Comparison of ENCODE assay signal across 1 cellular context in the genomic region with DNA sequence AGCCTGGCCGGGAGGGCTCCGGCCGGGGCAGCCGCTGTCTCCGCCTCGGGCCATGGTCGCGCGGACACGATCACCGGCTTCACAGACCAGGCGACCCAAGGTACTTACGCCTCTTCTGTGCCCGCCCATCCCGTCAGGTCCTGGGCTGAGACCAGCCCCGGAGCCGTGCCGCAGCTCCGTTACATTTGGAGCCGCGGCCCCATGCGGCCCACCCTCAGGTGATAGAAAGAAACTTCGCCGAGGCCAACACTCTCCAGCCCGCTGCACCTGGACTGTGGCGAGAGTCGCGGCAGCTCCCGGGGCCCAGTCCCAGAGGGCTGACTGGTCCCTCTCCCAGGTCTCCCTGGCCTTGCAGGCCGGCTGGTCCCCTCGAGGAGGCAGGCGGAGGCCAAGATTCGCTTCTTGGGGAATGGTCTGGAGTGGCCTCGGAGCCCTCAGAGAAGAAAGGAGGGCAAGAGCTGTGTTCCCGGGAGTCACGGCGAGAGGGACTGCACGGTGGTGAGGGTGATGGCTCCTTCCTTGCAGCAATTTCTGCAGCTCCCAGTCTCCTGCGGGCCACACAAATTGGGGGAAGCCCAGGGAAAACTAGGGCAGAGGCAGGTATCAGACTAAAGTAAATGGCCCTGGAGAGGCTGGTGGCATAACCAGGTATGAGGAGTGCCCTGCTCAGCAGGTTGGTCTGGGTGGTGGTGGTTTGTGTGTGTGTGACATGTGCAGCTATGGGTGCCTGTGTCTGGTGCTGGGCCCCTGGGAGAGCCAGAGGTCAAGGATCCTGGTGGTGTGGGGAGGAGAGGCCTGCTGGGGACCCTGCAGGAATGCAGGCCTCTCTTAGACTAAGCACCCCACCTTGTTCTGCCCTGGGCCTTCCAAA.
TF ChIP-seq lines count a peak whose summit lies in the region.

No MANE protein-coding gene starts in this region.

TF ChIP-seq in HepG2, 621 proteins besides CTCF, POLR2A, EP300 and RAD21 (continued from another document and continues in another):
- TF ChIP-seq, protein P1, sequence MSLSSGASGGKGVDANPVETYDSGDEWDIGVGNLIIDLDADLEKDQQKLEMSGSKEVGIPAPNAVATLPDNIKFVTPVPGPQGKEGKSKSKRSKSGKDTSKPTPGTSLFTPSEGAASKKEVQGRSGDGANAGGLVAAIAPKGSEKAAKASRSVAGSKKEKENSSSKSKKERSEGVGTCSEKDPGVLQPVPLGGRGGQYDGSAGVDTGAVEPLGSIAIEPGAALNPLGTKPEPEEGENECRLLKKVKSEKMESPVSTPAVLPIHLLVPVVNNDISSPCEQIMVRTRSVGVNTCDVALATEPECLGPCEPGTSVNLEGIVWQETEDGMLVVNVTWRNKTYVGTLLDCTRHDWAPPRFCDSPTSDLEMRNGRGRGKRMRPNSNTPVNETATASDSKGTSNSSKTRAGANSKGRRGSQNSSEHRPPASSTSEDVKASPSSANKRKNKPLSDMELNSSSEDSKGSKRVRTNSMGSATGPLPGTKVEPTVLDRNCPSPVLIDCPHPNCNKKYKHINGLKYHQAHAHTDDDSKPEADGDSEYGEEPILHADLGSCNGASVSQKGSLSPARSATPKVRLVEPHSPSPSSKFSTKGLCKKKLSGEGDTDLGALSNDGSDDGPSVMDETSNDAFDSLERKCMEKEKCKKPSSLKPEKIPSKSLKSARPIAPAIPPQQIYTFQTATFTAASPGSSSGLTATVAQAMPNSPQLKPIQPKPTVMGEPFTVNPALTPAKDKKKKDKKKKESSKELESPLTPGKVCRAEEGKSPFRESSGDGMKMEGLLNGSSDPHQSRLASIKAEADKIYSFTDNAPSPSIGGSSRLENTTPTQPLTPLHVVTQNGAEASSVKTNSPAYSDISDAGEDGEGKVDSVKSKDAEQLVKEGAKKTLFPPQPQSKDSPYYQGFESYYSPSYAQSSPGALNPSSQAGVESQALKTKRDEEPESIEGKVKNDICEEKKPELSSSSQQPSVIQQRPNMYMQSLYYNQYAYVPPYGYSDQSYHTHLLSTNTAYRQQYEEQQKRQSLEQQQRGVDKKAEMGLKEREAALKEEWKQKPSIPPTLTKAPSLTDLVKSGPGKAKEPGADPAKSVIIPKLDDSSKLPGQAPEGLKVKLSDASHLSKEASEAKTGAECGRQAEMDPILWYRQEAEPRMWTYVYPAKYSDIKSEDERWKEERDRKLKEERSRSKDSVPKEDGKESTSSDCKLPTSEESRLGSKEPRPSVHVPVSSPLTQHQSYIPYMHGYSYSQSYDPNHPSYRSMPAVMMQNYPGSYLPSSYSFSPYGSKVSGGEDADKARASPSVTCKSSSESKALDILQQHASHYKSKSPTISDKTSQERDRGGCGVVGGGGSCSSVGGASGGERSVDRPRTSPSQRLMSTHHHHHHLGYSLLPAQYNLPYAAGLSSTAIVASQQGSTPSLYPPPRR (CRISPR knock-in tag; IDR thresholded peaks at IDR 0.05; ENCODE audit: borderline replicate concordance): no peak
- no peak for TF ChIP-seq ZKSCAN1 (IDR thresholded peaks at IDR 0.05; ENCODE audit: low read length)
- TF ChIP-seq ZMYM2 (CRISPR knock-in tag; IDR thresholded peaks at IDR 0.05): peak; percentile 41; the same call in 1 of the 2 replicates
- peak; percentile 75; the same call in 1 of the 2 replicates for TF ChIP-seq NR2F2 (IDR thresholded peaks at IDR 0.05; ENCODE audit: borderline replicate concordance, low read depth)
- peak; percentile 41 for TF ChIP-seq HNRNPLL (IDR thresholded peaks at IDR 0.05; ENCODE audit: low read depth, low read length, poor library complexity, severe bottlenecking)
- peak; percentile 74; the same call in 1 of the 2 replicates for TF ChIP-seq KDM5B (CRISPR knock-in tag; IDR thresholded peaks at IDR 0.05; ENCODE audit: borderline replicate concordance)
- no peak for TF ChIP-seq RARG (CRISPR knock-in tag; IDR thresholded peaks at IDR 0.05; ENCODE audit: low read depth)
- TF ChIP-seq SP1 (IDR thresholded peaks at IDR 0.05): no peak
- no peak for TF ChIP-seq SP1 (CRISPR knock-in tag; IDR thresholded peaks at IDR 0.05)
- TF ChIP-seq JUNB (CRISPR knock-in tag; IDR thresholded peaks at IDR 0.05; ENCODE audit: borderline replicate concordance): no peak
- no peak for TF ChIP-seq GATA4 (IDR thresholded peaks at IDR 0.05; ENCODE audit: borderline replicate concordance, low read depth)
- TF ChIP-seq EHMT2 (IDR thresholded peaks at IDR 0.05; ENCODE audit: borderline replicate concordance, low read depth, low read length): no peak
- no peak for TF ChIP-seq ATRX (CRISPR knock-in tag; IDR thresholded peaks at IDR 0.05; ENCODE audit: borderline replicate concordance)
- no peak for TF ChIP-seq ZNF773 (CRISPR knock-in tag; IDR thresholded peaks at IDR 0.05; ENCODE audit: borderline replicate concordance)
- TF ChIP-seq ZNF670 (CRISPR knock-in tag; IDR thresholded peaks at IDR 0.05; ENCODE audit: borderline replicate concordance): no peak; the same call in 1 of the 2 replicates
- TF ChIP-seq, protein P2, sequence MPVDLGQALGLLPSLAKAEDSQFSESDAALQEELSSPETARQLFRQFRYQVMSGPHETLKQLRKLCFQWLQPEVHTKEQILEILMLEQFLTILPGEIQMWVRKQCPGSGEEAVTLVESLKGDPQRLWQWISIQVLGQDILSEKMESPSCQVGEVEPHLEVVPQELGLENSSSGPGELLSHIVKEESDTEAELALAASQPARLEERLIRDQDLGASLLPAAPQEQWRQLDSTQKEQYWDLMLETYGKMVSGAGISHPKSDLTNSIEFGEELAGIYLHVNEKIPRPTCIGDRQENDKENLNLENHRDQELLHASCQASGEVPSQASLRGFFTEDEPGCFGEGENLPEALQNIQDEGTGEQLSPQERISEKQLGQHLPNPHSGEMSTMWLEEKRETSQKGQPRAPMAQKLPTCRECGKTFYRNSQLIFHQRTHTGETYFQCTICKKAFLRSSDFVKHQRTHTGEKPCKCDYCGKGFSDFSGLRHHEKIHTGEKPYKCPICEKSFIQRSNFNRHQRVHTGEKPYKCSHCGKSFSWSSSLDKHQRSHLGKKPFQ (CRISPR knock-in tag; IDR thresholded peaks at IDR 0.05; ENCODE audit: insufficient replicate concordance): no peak
- TF ChIP-seq SMC3 (IDR thresholded peaks at IDR 0.05; ENCODE audit: low read length): no peak
- TF ChIP-seq, protein P3, sequence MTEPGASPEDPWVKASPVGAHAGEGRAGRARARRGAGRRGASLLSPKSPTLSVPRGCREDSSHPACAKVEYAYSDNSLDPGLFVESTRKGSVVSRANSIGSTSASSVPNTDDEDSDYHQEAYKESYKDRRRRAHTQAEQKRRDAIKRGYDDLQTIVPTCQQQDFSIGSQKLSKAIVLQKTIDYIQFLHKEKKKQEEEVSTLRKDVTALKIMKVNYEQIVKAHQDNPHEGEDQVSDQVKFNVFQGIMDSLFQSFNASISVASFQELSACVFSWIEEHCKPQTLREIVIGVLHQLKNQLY (CRISPR knock-in tag; IDR thresholded peaks at IDR 0.05): no peak
- TF ChIP-seq SRSF1 (optimal IDR thresholded peaks at IDR 0.05; ENCODE audit: low read depth, low read length): no peak
- TF ChIP-seq THYN1 (CRISPR knock-in tag; IDR thresholded peaks at IDR 0.05; ENCODE audit: borderline replicate concordance, low read depth): no peak
- no peak for TF ChIP-seq KLF12 (CRISPR knock-in tag; IDR thresholded peaks at IDR 0.05; ENCODE audit: borderline replicate concordance)
- no peak; the same call in 1 of the 2 replicates for TF ChIP-seq ARNT2 (CRISPR knock-in tag; IDR thresholded peaks at IDR 0.05; ENCODE audit: low read depth)
- TF ChIP-seq ZNF232 (CRISPR knock-in tag; IDR thresholded peaks at IDR 0.05; ENCODE audit: borderline replicate concordance): no peak
- TF ChIP-seq, protein P4, sequence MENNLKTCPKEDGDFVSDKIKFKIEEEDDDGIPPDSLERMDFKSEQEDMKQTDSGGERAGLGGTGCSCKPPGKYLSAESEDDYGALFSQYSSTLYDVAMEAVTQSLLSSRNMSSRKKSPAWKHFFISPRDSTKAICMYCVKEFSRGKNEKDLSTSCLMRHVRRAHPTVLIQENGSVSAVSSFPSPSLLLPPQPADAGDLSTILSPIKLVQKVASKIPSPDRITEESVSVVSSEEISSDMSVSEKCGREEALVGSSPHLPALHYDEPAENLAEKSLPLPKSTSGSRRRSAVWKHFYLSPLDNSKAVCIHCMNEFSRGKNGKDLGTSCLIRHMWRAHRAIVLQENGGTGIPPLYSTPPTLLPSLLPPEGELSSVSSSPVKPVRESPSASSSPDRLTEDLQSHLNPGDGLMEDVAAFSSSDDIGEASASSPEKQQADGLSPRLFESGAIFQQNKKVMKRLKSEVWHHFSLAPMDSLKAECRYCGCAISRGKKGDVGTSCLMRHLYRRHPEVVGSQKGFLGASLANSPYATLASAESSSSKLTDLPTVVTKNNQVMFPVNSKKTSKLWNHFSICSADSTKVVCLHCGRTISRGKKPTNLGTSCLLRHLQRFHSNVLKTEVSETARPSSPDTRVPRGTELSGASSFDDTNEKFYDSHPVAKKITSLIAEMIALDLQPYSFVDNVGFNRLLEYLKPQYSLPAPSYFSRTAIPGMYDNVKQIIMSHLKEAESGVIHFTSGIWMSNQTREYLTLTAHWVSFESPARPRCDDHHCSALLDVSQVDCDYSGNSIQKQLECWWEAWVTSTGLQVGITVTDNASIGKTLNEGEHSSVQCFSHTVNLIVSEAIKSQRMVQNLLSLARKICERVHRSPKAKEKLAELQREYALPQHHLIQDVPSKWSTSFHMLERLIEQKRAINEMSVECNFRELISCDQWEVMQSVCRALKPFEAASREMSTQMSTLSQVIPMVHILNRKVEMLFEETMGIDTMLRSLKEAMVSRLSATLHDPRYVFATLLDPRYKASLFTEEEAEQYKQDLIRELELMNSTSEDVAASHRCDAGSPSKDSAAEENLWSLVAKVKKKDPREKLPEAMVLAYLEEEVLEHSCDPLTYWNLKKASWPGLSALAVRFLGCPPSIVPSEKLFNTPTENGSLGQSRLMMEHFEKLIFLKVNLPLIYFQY (CRISPR knock-in tag; IDR thresholded peaks at IDR 0.05; ENCODE audit: borderline replicate concordance): no peak
- TF ChIP-seq PAWR (CRISPR knock-in tag; IDR thresholded peaks at IDR 0.05; ENCODE audit: borderline replicate concordance): peak; percentile 90; the same call in 1 of the 2 replicates
- no peak for TF ChIP-seq ZNF879 (CRISPR knock-in tag; IDR thresholded peaks at IDR 0.05)
- peak; percentile 52 for TF ChIP-seq TBX2 (CRISPR knock-in tag; IDR thresholded peaks at IDR 0.05; ENCODE audit: borderline replicate concordance)
- TF ChIP-seq ZNF619 (CRISPR knock-in tag; IDR thresholded peaks at IDR 0.05): peak; percentile 44; the same call in 1 of the 2 replicates
- TF ChIP-seq ZNF83 (CRISPR knock-in tag; IDR thresholded peaks at IDR 0.05; ENCODE audit: borderline replicate concordance): no peak
- peak; percentile 89 for TF ChIP-seq ZNF274 (CRISPR knock-in tag; IDR thresholded peaks at IDR 0.05)
- TF ChIP-seq, protein P5, sequence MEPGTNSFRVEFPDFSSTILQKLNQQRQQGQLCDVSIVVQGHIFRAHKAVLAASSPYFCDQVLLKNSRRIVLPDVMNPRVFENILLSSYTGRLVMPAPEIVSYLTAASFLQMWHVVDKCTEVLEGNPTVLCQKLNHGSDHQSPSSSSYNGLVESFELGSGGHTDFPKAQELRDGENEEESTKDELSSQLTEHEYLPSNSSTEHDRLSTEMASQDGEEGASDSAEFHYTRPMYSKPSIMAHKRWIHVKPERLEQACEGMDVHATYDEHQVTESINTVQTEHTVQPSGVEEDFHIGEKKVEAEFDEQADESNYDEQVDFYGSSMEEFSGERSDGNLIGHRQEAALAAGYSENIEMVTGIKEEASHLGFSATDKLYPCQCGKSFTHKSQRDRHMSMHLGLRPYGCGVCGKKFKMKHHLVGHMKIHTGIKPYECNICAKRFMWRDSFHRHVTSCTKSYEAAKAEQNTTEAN (CRISPR knock-in tag; conservative IDR thresholded peaks at IDR 0.05): no peak
- TF ChIP-seq NKX3-1 (CRISPR knock-in tag; IDR thresholded peaks at IDR 0.05): no peak
- no peak for TF ChIP-seq ZKSCAN5 (CRISPR knock-in tag; IDR thresholded peaks at IDR 0.05)
- 0 out of 2 replicates have a peak, but pooled peaks have one; percentile 40 for TF ChIP-seq ZNF230 (CRISPR knock-in tag; IDR thresholded peaks at IDR 0.05)
- TF ChIP-seq HDAC2 (CRISPR knock-in tag; IDR thresholded peaks at IDR 0.05): no peak; the same call in 1 of the 2 replicates
- TF ChIP-seq, protein P6, sequence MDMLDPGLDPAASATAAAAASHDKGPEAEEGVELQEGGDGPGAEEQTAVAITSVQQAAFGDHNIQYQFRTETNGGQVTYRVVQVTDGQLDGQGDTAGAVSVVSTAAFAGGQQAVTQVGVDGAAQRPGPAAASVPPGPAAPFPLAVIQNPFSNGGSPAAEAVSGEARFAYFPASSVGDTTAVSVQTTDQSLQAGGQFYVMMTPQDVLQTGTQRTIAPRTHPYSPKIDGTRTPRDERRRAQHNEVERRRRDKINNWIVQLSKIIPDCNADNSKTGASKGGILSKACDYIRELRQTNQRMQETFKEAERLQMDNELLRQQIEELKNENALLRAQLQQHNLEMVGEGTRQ (IDR thresholded peaks at IDR 0.05; ENCODE audit: low read depth, low read length): no peak
- TF ChIP-seq, protein P6 (CRISPR knock-in tag; IDR thresholded peaks at IDR 0.05; ENCODE audit: borderline replicate concordance): no peak
- TF ChIP-seq ZNF607 (CRISPR knock-in tag; IDR thresholded peaks at IDR 0.05; ENCODE audit: borderline replicate concordance): no peak; the same call in 1 of the 2 replicates
- TF ChIP-seq, protein P7, sequence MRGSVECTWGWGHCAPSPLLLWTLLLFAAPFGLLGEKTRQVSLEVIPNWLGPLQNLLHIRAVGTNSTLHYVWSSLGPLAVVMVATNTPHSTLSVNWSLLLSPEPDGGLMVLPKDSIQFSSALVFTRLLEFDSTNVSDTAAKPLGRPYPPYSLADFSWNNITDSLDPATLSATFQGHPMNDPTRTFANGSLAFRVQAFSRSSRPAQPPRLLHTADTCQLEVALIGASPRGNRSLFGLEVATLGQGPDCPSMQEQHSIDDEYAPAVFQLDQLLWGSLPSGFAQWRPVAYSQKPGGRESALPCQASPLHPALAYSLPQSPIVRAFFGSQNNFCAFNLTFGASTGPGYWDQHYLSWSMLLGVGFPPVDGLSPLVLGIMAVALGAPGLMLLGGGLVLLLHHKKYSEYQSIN (CRISPR knock-in tag; IDR thresholded peaks at IDR 0.05; ENCODE audit: borderline replicate concordance): no peak
- no peak for TF ChIP-seq NBN (conservative IDR thresholded peaks at IDR 0.05)
- TF ChIP-seq, protein P8, sequence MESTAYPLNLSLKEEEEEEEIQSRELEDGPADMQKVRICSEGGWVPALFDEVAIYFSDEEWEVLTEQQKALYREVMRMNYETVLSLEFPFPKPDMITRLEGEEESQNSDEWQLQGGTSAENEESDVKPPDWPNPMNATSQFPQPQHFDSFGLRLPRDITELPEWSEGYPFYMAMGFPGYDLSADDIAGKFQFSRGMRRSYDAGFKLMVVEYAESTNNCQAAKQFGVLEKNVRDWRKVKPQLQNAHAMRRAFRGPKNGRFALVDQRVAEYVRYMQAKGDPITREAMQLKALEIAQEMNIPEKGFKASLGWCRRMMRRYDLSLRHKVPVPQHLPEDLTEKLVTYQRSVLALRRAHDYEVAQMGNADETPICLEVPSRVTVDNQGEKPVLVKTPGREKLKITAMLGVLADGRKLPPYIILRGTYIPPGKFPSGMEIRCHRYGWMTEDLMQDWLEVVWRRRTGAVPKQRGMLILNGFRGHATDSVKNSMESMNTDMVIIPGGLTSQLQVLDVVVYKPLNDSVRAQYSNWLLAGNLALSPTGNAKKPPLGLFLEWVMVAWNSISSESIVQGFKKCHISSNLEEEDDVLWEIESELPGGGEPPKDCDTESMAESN (CRISPR knock-in tag; conservative IDR thresholded peaks at IDR 0.05): no peak
